16 cellular contexts compared by ENCODE assay signal in the genomic region with DNA sequence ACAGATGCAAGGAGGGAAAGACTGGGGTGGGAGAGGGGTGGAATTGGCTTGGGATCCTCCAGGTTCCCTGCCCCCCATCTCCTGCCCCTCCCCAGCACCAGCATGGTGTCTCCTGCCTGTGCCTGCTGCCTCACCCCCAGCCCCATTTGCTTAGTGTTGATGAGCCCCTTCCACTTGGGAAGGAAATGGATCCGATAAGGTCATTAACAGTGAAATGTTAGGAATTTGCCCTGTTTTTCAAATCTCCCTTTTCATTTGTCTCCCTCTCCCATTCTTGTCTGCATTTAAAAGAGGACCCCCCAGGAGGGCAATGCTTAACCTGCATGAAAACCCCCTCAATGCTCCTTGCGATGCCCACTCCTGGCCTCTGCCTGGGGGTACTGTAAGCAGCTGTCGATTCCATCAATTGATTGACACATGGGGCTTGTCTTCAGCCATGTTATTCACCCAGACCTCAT. TPM values are rescaled to one million over a fixed set of nuclear protein-coding genes. Genes with fewer than 3 reads are reported as not detected.
DNase-seq lines count a peak whose midpoint lies in the region; ATAC-seq, FAIRE-seq and TF ChIP-seq lines count a peak whose summit lies in the region.
"Had no signal": no experiment of that assay in that cellular context is flagged by ENCODE, and none has a peak within 500 bp of the region (broad histone marks: within the 10 kb centered on the region; RNA-seq: fewer than 3 reads in every experiment).

No MANE protein-coding gene starts in this region.

- H3K27ac Mint-ChIP-seq in activated CD8-positive, alpha-beta T cell treated with anti-CD3 and anti-CD28 coated beads for 36 hours, result peak overlapping the region; percentile 7
- H3K27ac Mint-ChIP-seq in activated CD8-positive, alpha-beta T cell treated with anti-CD3 and anti-CD28 coated beads, Interleukin-2, amount 10 ng/mL, durations not matched to agents 7 days and 5 days, result no peak overlapping the region
- peak overlapping the region; percentile 44 for H3K27ac Mint-ChIP-seq in activated T-helper 1 cell treated with anti-CD3 and anti-CD28 coated beads, Interleukin-12 subunit alpha, Interleukin-12 subunit beta, Interleukin-2, Interleukin-4 antibody, amounts not matched to agents 30 ng/mL and 10 ng/mL and 1 ng/mL, durations not matched to agents 14 hours and 24 hours and 36 hours

- no peaks in the 10 kb centered on the region for H3K27me3 Mint-ChIP-seq in activated CD8-positive, alpha-beta T cell treated with anti-CD3 and anti-CD28 coated beads for 36 hours
- H3K27me3 Mint-ChIP-seq in activated CD8-positive, alpha-beta T cell treated with anti-CD3 and anti-CD28 coated beads, Interleukin-2, amount 10 ng/mL, durations not matched to agents 7 days and 5 days (ENCODE audit: low read depth), result no peaks in the 10 kb centered on the region
- no peaks in the 10 kb centered on the region for H3K27me3 Mint-ChIP-seq in activated T-helper 1 cell treated with anti-CD3 and anti-CD28 coated beads, Interleukin-12 subunit alpha, Interleukin-12 subunit beta, Interleukin-2, Interleukin-4 antibody, amounts not matched to agents 30 ng/mL and 10 ng/mL and 1 ng/mL, durations not matched to agents 14 hours and 24 hours and 36 hours (ENCODE audit: insufficient read depth)
- H3K27me3 Mint-ChIP-seq: natural killer cell treated with Interleukin-12 subunit alpha and Interleukin-12 subunit beta and Interleukin-15 and Interleukin-18, amount 100 ng/mL, for 72 hours had no signal

- H3K9ac ChIP-seq in iPS-18a (ENCODE audit: low read length) (peak overlapping the region; percentile 21), smooth muscle cell (ENCODE audit: low read depth) (no peak overlapping the region)

- H2AFZ ChIP-seq in smooth muscle cell (ENCODE audit: low read depth), result no peak overlapping the region

- H3K4me3 ChIP-seq in iPS-18a (ENCODE audit: low read length) (peak overlapping the region; percentile 7), smooth muscle cell (no peak overlapping the region)

- peaks cover 32% of the 10 kb centered on the region for H3F3A ChIP-seq in smooth muscle cell (ENCODE audit: low read depth)

- H3K9me3 ChIP-seq in iPS-18a (ENCODE audit: control insufficient read depth, low read depth, low read length) (no peaks in the 10 kb centered on the region), smooth muscle cell (replicated peaks; ENCODE audit: low read depth) (no peaks in the 10 kb centered on the region)

- no peak for TF ChIP-seq CTCF in activated CD8-positive, alpha-beta T cell treated with anti-CD3 and anti-CD28 coated beads for 36 hours (IDR thresholded peaks at IDR 0.05)
- TF ChIP-seq CTCF in smooth muscle cell (IDR thresholded peaks at IDR 0.05; ENCODE audit: borderline replicate concordance, insufficient read depth, poor library complexity, severe bottlenecking), result no peak
- no peak for TF ChIP-seq CTCF in GM10248 (IDR thresholded peaks at IDR 0.05; ENCODE audit: control extremely low read depth, extremely low read depth, low read depth, missing control alignments)

- no peak for ATAC-seq in activated CD8-positive, alpha-beta T cell treated with anti-CD3 and anti-CD28 coated beads for 36 hours
- ATAC-seq in activated CD8-positive, alpha-beta T cell treated with anti-CD3 and anti-CD28 coated beads, Interleukin-2, amount 10 ng/mL, durations not matched to agents 7 days and 5 days, result no peak
- ATAC-seq: activated naive CD4-positive, alpha-beta T cell treated with anti-CD3 and anti-CD28 coated beads, Interleukin-2, amount 50 U/mL, for 72 hours; natural killer cell treated with Interleukin-12 subunit alpha and Interleukin-12 subunit beta and Interleukin-15 and Interleukin-18, amount 100 ng/mL, for 72 hours had no signal

- no peaks in the 10 kb centered on the region for H3K9me3 Mint-ChIP-seq in activated CD8-positive, alpha-beta T cell treated with anti-CD3 and anti-CD28 coated beads for 36 hours
- H3K9me3 Mint-ChIP-seq in activated CD8-positive, alpha-beta T cell treated with anti-CD3 and anti-CD28 coated beads, Interleukin-2, amount 10 ng/mL, durations not matched to agents 7 days and 5 days (ENCODE audit: insufficient read depth), result no peaks in the 10 kb centered on the region
- no peaks in the 10 kb centered on the region for H3K9me3 Mint-ChIP-seq in activated T-helper 1 cell treated with anti-CD3 and anti-CD28 coated beads, Interleukin-12 subunit alpha, Interleukin-12 subunit beta, Interleukin-2, Interleukin-4 antibody, amounts not matched to agents 30 ng/mL and 10 ng/mL and 1 ng/mL, durations not matched to agents 14 hours and 24 hours and 36 hours
- H3K9me3 Mint-ChIP-seq: activated naive CD4-positive, alpha-beta T cell treated with anti-CD3 and anti-CD28 coated beads, Interleukin-2, amount 50 U/mL, for 72 hours; natural killer cell treated with Interleukin-12 subunit alpha and Interleukin-12 subunit beta and Interleukin-15 and Interleukin-18, amount 100 ng/mL, for 72 hours had no signal

- H3K36me3 ChIP-seq in iPS-18a (ENCODE audit: control insufficient read depth, low read depth, low read length), result no peaks in the 10 kb centered on the region
- H3K36me3 ChIP-seq in smooth muscle cell (ENCODE audit: low read depth), result no peaks in the 10 kb centered on the region

- H3K27me3 ChIP-seq in iPS-18a (ENCODE audit: control insufficient read depth, insufficient read depth, low read length), result no peaks in the 10 kb centered on the region
- H3K27me3 ChIP-seq in smooth muscle cell (ENCODE audit: low read depth), result no peaks in the 10 kb centered on the region

- no peak for DNase-seq in activated CD8-positive, alpha-beta T cell treated with anti-CD3 and anti-CD28 coated beads for 36 hours
- DNase-seq in activated CD8-positive, alpha-beta T cell treated with anti-CD3 and anti-CD28 coated beads, Interleukin-2, amount 10 ng/mL, durations not matched to agents 7 days and 5 days, result no peak
- no peak for DNase-seq in activated T-helper 1 cell treated with anti-CD3 and anti-CD28 coated beads, Interleukin-12 subunit alpha, Interleukin-12 subunit beta, Interleukin-2, Interleukin-4 antibody, amounts not matched to agents 30 ng/mL and 10 ng/mL and 1 ng/mL, durations not matched to agents 14 hours and 24 hours and 36 hours (ENCODE audit: low spot score)
- no peak for DNase-seq in smooth muscle cell (lab: John Stamatoyannopoulos, UW; ENCODE audit: unreplicated experiment)
- no peak for DNase-seq in dedifferentiated amniotic fluid mesenchymal stem cell (ENCODE audit: extremely low spot score)
- DNase-seq in HTR-8/SVneo (ENCODE audit: insufficient read length, low spot score), result no peak
- no peak for DNase-seq in GM10248 (ENCODE audit: extremely low spot score)
- DNase-seq: activated CD8-positive, alpha-beta memory T cell treated with anti-CD3 and anti-CD28 coated beads for 24 hours; GF-D8; NCI-H2029; NCI-H82 had no signal

- H3K4me3 Mint-ChIP-seq in activated CD8-positive, alpha-beta T cell treated with anti-CD3 and anti-CD28 coated beads for 36 hours, result no peak overlapping the region
- H3K4me3 Mint-ChIP-seq in activated CD8-positive, alpha-beta T cell treated with anti-CD3 and anti-CD28 coated beads, Interleukin-2, amount 10 ng/mL, durations not matched to agents 7 days and 5 days, result no peak overlapping the region
- no peak overlapping the region for H3K4me3 Mint-ChIP-seq in activated T-helper 1 cell treated with anti-CD3 and anti-CD28 coated beads, Interleukin-12 subunit alpha, Interleukin-12 subunit beta, Interleukin-2, Interleukin-4 antibody, amounts not matched to agents 30 ng/mL and 10 ng/mL and 1 ng/mL, durations not matched to agents 14 hours and 24 hours and 36 hours

- POLR2A ChIA-PET in activated CD8-positive, alpha-beta T cell treated with anti-CD3 and anti-CD28 coated beads for 36 hours (lab: Charles Lee), result interaction anchor here (0.6 kb wide), 1 partner anchor 27 kb away, joined by 4 read pairs; no protein-coding TSS in a partner anchor
- POLR2A ChIA-PET in activated CD8-positive, alpha-beta T cell treated with anti-CD3 and anti-CD28 coated beads, Interleukin-2, amount 10 ng/mL, durations not matched to agents 7 days and 5 days (lab: Charles Lee), result no interaction called here
- POLR2A ChIA-PET in GM10248 (lab: Yijun Ruan, JAX), result no interaction called here

- H3K4me1 ChIP-seq in iPS-18a (ENCODE audit: control insufficient read depth, low read depth, low read length), result peaks cover 53% of the 10 kb centered on the region
- peaks cover 48% of the 10 kb centered on the region for H3K4me1 ChIP-seq in smooth muscle cell (ENCODE audit: low read depth)

- WGBS in smooth muscle cell (ENCODE audit: low lambda C conversion rate), result 53% methylated on average over 3 of the region's 3 CpGs

- CTCF ChIA-PET in activated CD8-positive, alpha-beta T cell treated with anti-CD3 and anti-CD28 coated beads for 36 hours (lab: Charles Lee), result no interaction called here
- CTCF ChIA-PET in activated CD8-positive, alpha-beta T cell treated with anti-CD3 and anti-CD28 coated beads, Interleukin-2, amount 10 ng/mL, durations not matched to agents 7 days and 5 days (lab: Charles Lee), result no interaction called here
- CTCF ChIA-PET in GM10248 (lab: Yijun Ruan, JAX), result no interaction called here

- peaks cover 65% of the 10 kb centered on the region for H3K4me1 Mint-ChIP-seq in activated CD8-positive, alpha-beta T cell treated with anti-CD3 and anti-CD28 coated beads for 36 hours (ENCODE audit: low read depth)
- H3K4me1 Mint-ChIP-seq in activated CD8-positive, alpha-beta T cell treated with anti-CD3 and anti-CD28 coated beads, Interleukin-2, amount 10 ng/mL, durations not matched to agents 7 days and 5 days (ENCODE audit: low read depth), result peaks cover 67% of the 10 kb centered on the region
- H3K4me1 Mint-ChIP-seq in activated T-helper 1 cell treated with anti-CD3 and anti-CD28 coated beads, Interleukin-12 subunit alpha, Interleukin-12 subunit beta, Interleukin-2, Interleukin-4 antibody, amounts not matched to agents 30 ng/mL and 10 ng/mL and 1 ng/mL, durations not matched to agents 14 hours and 24 hours and 36 hours (ENCODE audit: low read depth), result peaks cover 58% of the 10 kb centered on the region

- intact Hi-C loops in activated CD8-positive, alpha-beta T cell treated with anti-CD3 and anti-CD28 coated beads for 36 hours (cut with micrococcal nuclease), result no loop called here
- intact Hi-C loops in activated T-helper 1 cell treated with anti-CD3 and anti-CD28 coated beads, Interleukin-12 subunit alpha, Interleukin-12 subunit beta, Interleukin-2, Interleukin-4 antibody, amounts not matched to agents 30 ng/mL and 10 ng/mL and 1 ng/mL, durations not matched to agents 14 hours and 24 hours and 36 hours (cut with micrococcal nuclease), result no loop called here

- H4K20me1 ChIP-seq in smooth muscle cell (ENCODE audit: low read depth), result peaks cover 96% of the 10 kb centered on the region

- H3K79me2 ChIP-seq in smooth muscle cell (ENCODE audit: low read depth), result peaks cover 84% of the 10 kb centered on the region

- H3K27ac ChIP-seq in iPS-18a (ENCODE audit: low read length) (peak overlapping the region; percentile 77), smooth muscle cell (ENCODE audit: low read depth) (peak overlapping the region; percentile 88)

- H3K4me2 ChIP-seq in smooth muscle cell, result no peak overlapping the region

- no peak for FAIRE-seq in HTR-8/SVneo (lab: Jason Lieb, UNC)
- FAIRE-seq: colon, keratinocyte had no signal

- peaks cover 44% of the 10 kb centered on the region for H3K36me3 Mint-ChIP-seq in activated CD8-positive, alpha-beta T cell treated with anti-CD3 and anti-CD28 coated beads for 36 hours (ENCODE audit: low read depth)
- H3K36me3 Mint-ChIP-seq in activated CD8-positive, alpha-beta T cell treated with anti-CD3 and anti-CD28 coated beads, Interleukin-2, amount 10 ng/mL, durations not matched to agents 7 days and 5 days (ENCODE audit: low read depth), result peaks cover 32% of the 10 kb centered on the region
- H3K36me3 Mint-ChIP-seq in activated T-helper 1 cell treated with anti-CD3 and anti-CD28 coated beads, Interleukin-12 subunit alpha, Interleukin-12 subunit beta, Interleukin-2, Interleukin-4 antibody, amounts not matched to agents 30 ng/mL and 10 ng/mL and 1 ng/mL, durations not matched to agents 14 hours and 24 hours and 36 hours (ENCODE audit: low read depth), result peaks cover 13% of the 10 kb centered on the region
- H3K36me3 Mint-ChIP-seq: natural killer cell treated with Interleukin-12 subunit alpha and Interleukin-12 subunit beta and Interleukin-15 and Interleukin-18, amount 100 ng/mL, for 72 hours had no signal

RNA-seq across cellular contexts. Expression of a gene that starts 51.5 kb away (rescaled TPM):
- 100 to 1,000 TPM; 314 to 325 TPM for total RNA-seq in activated CD8-positive, alpha-beta T cell treated with anti-CD3 and anti-CD28 coated beads for 36 hours
- total RNA-seq in activated CD8-positive, alpha-beta T cell treated with anti-CD3 and anti-CD28 coated beads, Interleukin-2, amount 10 ng/mL, durations not matched to agents 7 days and 5 days, result 100 to 1,000 TPM; 153 to 154 TPM
- 155 and 161 TPM in 2 replicates for total RNA-seq in activated T-helper 1 cell treated with anti-CD3 and anti-CD28 coated beads, Interleukin-12 subunit alpha, Interleukin-12 subunit beta, Interleukin-2, Interleukin-4 antibody, amounts not matched to agents 30 ng/mL and 10 ng/mL and 1 ng/mL, durations not matched to agents 14 hours and 24 hours and 36 hours
- 62.7 and 67.6 TPM in 2 replicates for total RNA-seq in smooth muscle cell
- polyA plus RNA-seq in smooth muscle cell, result 123 and 134 TPM in 2 replicates
